Comparison of ENCODE assay signal across 15 cellular contexts in the genomic region with DNA sequence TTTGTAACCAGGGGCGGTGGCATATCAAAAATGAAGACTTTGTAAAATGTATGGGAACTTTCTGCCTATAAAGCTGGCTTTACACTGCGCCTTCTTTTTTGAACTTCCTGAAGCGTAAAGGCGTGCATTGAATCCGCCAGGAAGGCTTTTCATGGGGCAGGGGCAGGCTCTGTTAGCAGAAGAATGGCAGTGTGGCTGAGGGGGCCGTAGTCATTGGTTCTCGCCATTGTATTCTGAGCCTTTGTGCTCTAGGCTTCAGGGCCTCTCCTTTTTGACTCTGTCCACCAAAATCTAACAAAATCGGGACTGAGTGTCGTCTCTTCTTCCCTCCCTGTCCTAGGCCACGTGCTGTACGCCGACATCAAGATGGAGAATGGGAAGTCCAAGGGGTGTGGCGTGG. TPM values are rescaled to one million over a fixed set of nuclear protein-coding genes. Genes with fewer than 3 reads are reported as not detected.
DNase-seq lines count a peak whose midpoint lies in the region; ATAC-seq and TF ChIP-seq lines count a peak whose summit lies in the region.
"Had no signal": no experiment of that assay in that cellular context is flagged by ENCODE, and none has a peak within 500 bp of the region (broad histone marks: within the 10 kb centered on the region; RNA-seq: fewer than 3 reads in every experiment).

No MANE protein-coding gene starts in this region.

- no peak overlapping the region for H3K27ac ChIP-seq in CD8-positive, alpha-beta T cell (ENCODE audit: low read depth, low read length)
- peak overlapping the region; percentile 97 for H3K27ac ChIP-seq in neural progenitor cell
- H3K27ac ChIP-seq: uterus had no signal

- H3K4me2 ChIP-seq in neural progenitor cell = peak overlapping the region; percentile 70

- H3K9me3 ChIP-seq in CD8-positive, alpha-beta T cell (ENCODE audit: low read length) = no peaks in the 10 kb centered on the region
- no peaks in the 10 kb centered on the region for H3K9me3 ChIP-seq in neural progenitor cell (ENCODE audit: low read depth)
- H3K9me3 ChIP-seq: uterus had no signal

- peak overlapping the region; percentile 52 for H3K27ac Mint-ChIP-seq in CD8-positive, alpha-beta T cell
- peak overlapping the region; percentile 81 for H3K27ac Mint-ChIP-seq in central memory CD8-positive, alpha-beta T cell (ENCODE audit: low read depth)
- peak overlapping the region; percentile 92 for H3K27ac Mint-ChIP-seq in neural progenitor cell

- peaks cover 37% of the 10 kb centered on the region for H3K36me3 ChIP-seq in CD8-positive, alpha-beta T cell (ENCODE audit: insufficient read depth, low read length)
- no peaks in the 10 kb centered on the region for H3K36me3 ChIP-seq in neural progenitor cell
- H3K36me3 ChIP-seq: uterus had no signal

- H3K4me1 ChIP-seq in CD8-positive, alpha-beta T cell (ENCODE audit: insufficient read depth, low read length) = peaks cover 27% of the 10 kb centered on the region
- H3K4me1 ChIP-seq in neural progenitor cell = peaks cover 41% of the 10 kb centered on the region
- H3K4me1 ChIP-seq: uterus had no signal

- H3F3A ChIP-seq in neural progenitor cell (ENCODE audit: low read depth) = peaks cover 53% of the 10 kb centered on the region

- H3K9me3 Mint-ChIP-seq in CD8-positive, alpha-beta T cell = no peaks in the 10 kb centered on the region
- H3K9me3 Mint-ChIP-seq in central memory CD8-positive, alpha-beta T cell = no peaks in the 10 kb centered on the region
- H3K9me3 Mint-ChIP-seq in neural progenitor cell = no peaks in the 10 kb centered on the region
- H3K9me3 Mint-ChIP-seq: activated B cell treated with CpG ODN at 0.5 μM for 24 hours had no signal

- no peaks in the 10 kb centered on the region for H3K27me3 Mint-ChIP-seq in CD8-positive, alpha-beta T cell (ENCODE audit: low read depth)
- no peaks in the 10 kb centered on the region for H3K27me3 Mint-ChIP-seq in central memory CD8-positive, alpha-beta T cell
- peaks cover 8% of the 10 kb centered on the region for H3K27me3 Mint-ChIP-seq in neural progenitor cell (ENCODE audit: insufficient read depth, low read depth)
- H3K27me3 Mint-ChIP-seq: activated B cell treated with CpG ODN at 0.5 μM for 24 hours had no signal

- peaks cover 35% of the 10 kb centered on the region for H3K4me1 Mint-ChIP-seq in CD8-positive, alpha-beta T cell (ENCODE audit: low read depth)
- peaks cover 27% of the 10 kb centered on the region for H3K4me1 Mint-ChIP-seq in central memory CD8-positive, alpha-beta T cell
- peaks cover 30% of the 10 kb centered on the region for H3K4me1 Mint-ChIP-seq in neural progenitor cell

- peaks cover 64% of the 10 kb centered on the region for H3K36me3 Mint-ChIP-seq in CD8-positive, alpha-beta T cell
- H3K36me3 Mint-ChIP-seq in central memory CD8-positive, alpha-beta T cell (ENCODE audit: insufficient read depth) = peaks cover 64% of the 10 kb centered on the region
- peaks cover 32% of the 10 kb centered on the region for H3K36me3 Mint-ChIP-seq in neural progenitor cell

- POLR2A ChIA-PET in CD8-positive, alpha-beta T cell (lab: Charles Lee) = interaction anchor here (1.3 to 3.8 kb wide), 4 partner anchors 17 to 91 kb away, joined by 3 to 25 read pairs (median 10); a partner anchor contains a TSS

- H4K20me1 ChIP-seq in neural progenitor cell (ENCODE audit: low read depth) = peaks cover 45% of the 10 kb centered on the region

- no peaks in the 10 kb centered on the region for H3K27me3 ChIP-seq in CD8-positive, alpha-beta T cell (ENCODE audit: insufficient read depth, low read length)
- H3K27me3 ChIP-seq in neural progenitor cell = no peaks in the 10 kb centered on the region
- H3K27me3 ChIP-seq: uterus had no signal

- no peak for TF ChIP-seq POLR2A in NB4 (IDR thresholded peaks at IDR 0.05; ENCODE audit: extremely low read depth, insufficient read length)

- H3K79me2 ChIP-seq in neural progenitor cell (ENCODE audit: low read depth) = peaks cover 34% of the 10 kb centered on the region

- no peak for DNase-seq in CD8-positive, alpha-beta T cell
- peak; percentile 33 for DNase-seq in NB4 (ENCODE audit: low read depth)
- DNase-seq in central memory CD8-positive, alpha-beta T cell (ENCODE audit: low spot score in 2 of 2) = no peak
- peak; percentile 89 for DNase-seq in neural progenitor cell (ENCODE audit: low spot score)
- no peak for DNase-seq in NCI-H69 (lab: John Stamatoyannopoulos, UW)
- no peak for DNase-seq in amygdala (lab: John Stamatoyannopoulos, UW)
- DNase-seq in SKM-1 treated with dmso at 0.1 percent for 144 hours (lab: John Stamatoyannopoulos, UW; ENCODE audit: unreplicated experiment) = no peak
- DNase-seq: activated B cell treated with CpG ODN at 0.5 μM for 24 hours, KBM-7, NCI-H1436, NCI-H345, OCI-M1, retina, uterus had no signal

- intact Hi-C loops in CD8-positive, alpha-beta T cell (cut with DNase I, micrococcal nuclease) = no loop called here

- ATAC-seq in CD8-positive, alpha-beta T cell = no peak
- ATAC-seq in central memory CD8-positive, alpha-beta T cell (replicated peaks; ENCODE audit: extremely low read depth, poor library complexity, severe bottlenecking) = no peak
- ATAC-seq: SK-N-SH treated with all-trans-retinoic acid at 6 μM for 48 hours had no signal

- no peak overlapping the region for H3K4me3 ChIP-seq in CD8-positive, alpha-beta T cell (ENCODE audit: low read depth, low read length)
- H3K4me3 ChIP-seq in NB4 (ENCODE audit: low read depth, low read length) (no peak overlapping the region), neural progenitor cell (no peak overlapping the region)
- H3K4me3 ChIP-seq: uterus had no signal

- H3K9ac ChIP-seq in neural progenitor cell = no peak overlapping the region

- H3K4me3 Mint-ChIP-seq in CD8-positive, alpha-beta T cell = no peak overlapping the region
- H3K4me3 Mint-ChIP-seq in central memory CD8-positive, alpha-beta T cell = peak overlapping the region; percentile 62
- no peak overlapping the region for H3K4me3 Mint-ChIP-seq in neural progenitor cell
- H3K4me3 Mint-ChIP-seq: activated B cell treated with CpG ODN at 0.5 μM for 24 hours had no signal

- CTCF ChIA-PET in CD8-positive, alpha-beta T cell (lab: Charles Lee) = interaction anchor here (0.7 to 29.8 kb wide), 12 partner anchors 8 to 154 kb away, joined by 3 to 362 read pairs (median 8); a partner anchor contains a TSS

- TF ChIP-seq CTCF in CD8-positive, alpha-beta T cell (IDR thresholded peaks at IDR 0.05) = no peak
- TF ChIP-seq CTCF in NB4 (IDR thresholded peaks at IDR 0.05; ENCODE audit: low read depth, low read length) = no peak
- TF ChIP-seq CTCF in neural progenitor cell (IDR thresholded peaks at IDR 0.05) = no peak

- H2AFZ ChIP-seq in neural progenitor cell (replicated peaks) = no peak overlapping the region

RNA-seq across cellular contexts. Expression of a gene that starts 14.1 kb away (rescaled TPM):
- total RNA-seq in CD8-positive, alpha-beta T cell = 1 to 10 TPM; 1.8 to 1.9 TPM
- total RNA-seq in neural progenitor cell (ENCODE audit: low replicate concordance) = 0.22 and 0.56 TPM in 2 replicates

RNA-seq across cellular contexts. Expression of a gene that starts 25.6 kb away (rescaled TPM):
- total RNA-seq in CD8-positive, alpha-beta T cell = 10 to 100 TPM; 26.3 to 33.1 TPM
- 1.8 and 8.9 TPM in 2 replicates for total RNA-seq in neural progenitor cell (ENCODE audit: low replicate concordance)

RNA-seq across cellular contexts. Expression of a gene that starts 43.6 kb away (rescaled TPM):
- 100 to 1,000 TPM; 268 to 278 TPM for total RNA-seq in CD8-positive, alpha-beta T cell
- 118 and 156 TPM in 2 replicates for total RNA-seq in neural progenitor cell (ENCODE audit: low replicate concordance)

Comparison
In these comparisons a context has a peak if more than half of its experiments do, and no peak if none do; other contexts are left out.
1. DNase-seq: peak in NB4 (single experiment) and neural progenitor cell (single experiment); none in CD8-positive, alpha-beta T cell (0 of 7), central memory CD8-positive, alpha-beta T cell (0 of 2), NCI-H69 (single experiment), amygdala (0 of 56) and SKM-1 treated with dmso at 0.1 percent for 144 hours (single experiment).
2. Peak in every context shown above with its lines, with median percentiles within 50 percentile points of each other: H3K27ac Mint-ChIP-seq.